In the genomic region with DNA sequence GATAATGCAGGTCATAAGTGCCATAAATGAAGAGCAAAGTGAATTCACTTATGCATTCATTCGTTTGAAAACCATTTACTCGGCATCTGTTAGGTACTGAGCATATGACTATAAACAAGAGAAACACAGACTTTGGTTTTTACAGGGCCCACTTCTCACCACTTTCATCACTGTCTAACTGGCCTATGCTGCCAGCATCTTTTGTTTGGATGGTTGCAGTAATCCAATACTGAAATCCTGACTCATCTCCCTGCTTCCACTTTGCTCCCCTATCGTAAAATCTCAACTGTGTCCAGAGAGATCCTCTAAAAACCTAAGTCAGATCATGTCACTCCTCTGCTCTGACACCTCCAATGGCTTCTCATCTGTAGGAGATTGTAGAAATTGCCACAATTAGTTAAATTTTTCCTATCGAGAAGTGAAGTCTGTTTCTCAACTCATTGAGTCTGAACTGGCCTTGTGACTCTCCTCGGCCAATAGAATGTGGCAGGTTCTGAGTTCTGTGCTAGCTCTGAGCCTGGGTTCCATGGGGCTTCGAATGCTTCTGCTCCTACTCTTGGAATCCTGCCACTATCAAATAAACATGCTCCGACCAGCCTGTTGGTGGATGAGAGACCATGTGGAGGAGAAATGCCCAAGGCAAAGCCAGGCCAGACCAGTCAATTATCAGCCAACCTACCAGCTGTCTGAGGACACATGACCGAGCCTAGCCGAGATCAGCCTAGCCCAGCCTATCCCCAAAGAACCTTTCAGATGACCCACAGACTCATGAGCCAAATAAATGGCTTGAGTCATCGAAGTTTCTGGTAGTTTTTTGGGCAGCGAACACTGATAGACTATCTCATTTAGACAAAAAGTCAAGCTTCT, we compare ENCODE assay signal across 16 cellular contexts. TPM values are rescaled to one million over a fixed set of nuclear protein-coding genes. Genes with fewer than 3 reads are reported as not detected.
DNase-seq lines count a peak whose midpoint lies in the region; ATAC-seq, FAIRE-seq and TF ChIP-seq lines count a peak whose summit lies in the region.
"Had no signal": no experiment of that assay in that cellular context is flagged by ENCODE, and none has a peak within 500 bp of the region (broad histone marks: within the 10 kb centered on the region; RNA-seq: fewer than 3 reads in every experiment).

No MANE protein-coding gene starts in this region.

- peak overlapping the region; percentile 93 for H3K27ac ChIP-seq in GM12878 (ENCODE audit: control insufficient read depth, insufficient read depth)
- H3K27ac ChIP-seq: adrenal gland, tibial artery had no signal

- H3K4me3 ChIP-seq in GM12878 (peak overlapping the region; percentile 28; the same call in 1 of the 2 replicates), skeletal muscle cell (ENCODE audit: low read depth, low read length) (no peak overlapping the region)
- H3K4me3 ChIP-seq: adrenal gland; BLaER1 treated with 17β-estradiol and CSF1 and Interleukin-3, amounts not matched to agents 10 nM and 100 nM; tibial artery had no signal

- H3K9me3 ChIP-seq in GM12878 (replicated peaks; ENCODE audit: control insufficient read depth, insufficient read depth, low read length), result no peaks in the 10 kb centered on the region; the same call in 2 of the 3 replicates
- H3K9me3 ChIP-seq: adrenal gland; BLaER1 treated with 17β-estradiol and CSF1 and Interleukin-3, amounts not matched to agents 10 nM and 100 nM; tibial artery had no signal

- H3K27ac Mint-ChIP-seq in endothelial cell (ENCODE audit: unreplicated experiment), result no peak overlapping the region

- no TSS peak for BruUV-seq in GM12878 (replicated peaks; lab: Mats Ljungman, UMichigan)

- DNase-seq in activated T-cell treated with anti-CD3 and anti-CD28 coated beads, Interleukin-2, amount 50 U/mL, for 4 hours, result no peak
- no peak for DNase-seq in activated T-cell treated with anti-CD3 and anti-CD28 coated beads for 4 hours
- no peak for DNase-seq in GM12878 (ENCODE audit: low read depth, low spot score)
- DNase-seq in skeletal muscle cell (ENCODE audit: low read depth), result peak; percentile 47
- no peak for DNase-seq in endothelial cell (ENCODE audit: low spot score)
- no peak for DNase-seq in medulla oblongata (ENCODE audit: extremely low spot score)
- DNase-seq: activated CD4-positive, CD25-positive, alpha-beta regulatory T cell; adrenal gland; effector CD8-positive, alpha-beta T cell; tibial artery had no signal

- peak overlapping the region; percentile 1 for H3K4me3 Mint-ChIP-seq in activated T-cell treated with anti-CD3 and anti-CD28 coated beads, Interleukin-2, amount 50 U/mL, for 4 hours
- no peak overlapping the region for H3K4me3 Mint-ChIP-seq in endothelial cell (ENCODE audit: unreplicated experiment)

- H3K4me1 ChIP-seq in GM12878 (ENCODE audit: control insufficient read depth, insufficient read depth, low read length), result peaks cover 51% of the 10 kb centered on the region

- no peaks in the 10 kb centered on the region for H4K20me1 ChIP-seq in GM12878 (ENCODE audit: control insufficient read depth, insufficient read depth)

- no peak for TF ChIP-seq POLR2A in GM12878 (IDR thresholded peaks at IDR 0.05; ENCODE audit: low read depth, low read length)

- SMC1A ChIA-PET in GM12878 (lab: Charles Lee; ENCODE audit: uncharacterized antibody, unreplicated experiment), result interaction anchor here (1.0 to 19.9 kb wide), 15 partner anchors 9 to 222 kb away, joined by 3 to 619 read pairs (median 7); partner anchors contain the start of genes ERG28, FLVCR2 and TTLL5

- peak overlapping the region; percentile 66 for H2AFZ ChIP-seq in GM12878 (ENCODE audit: control insufficient read depth, low read depth, low read length)

- H3K4me2 ChIP-seq in GM12878 (ENCODE audit: control insufficient read depth, insufficient read depth), result peak overlapping the region; percentile 76

- intact Hi-C loops in GM12878 (cut with micrococcal nuclease; ENCODE audit: unreplicated experiment), result loop anchor here (5.0 kb wide), 1 partner anchor 33 kb away; no protein-coding TSS in a partner anchor

- ATAC-seq in activated T-cell treated with anti-CD3 and anti-CD28 coated beads, Interleukin-2, amount 50 U/mL, for 4 hours, result peak in 1 of 2 donors; percentile 8
- no peak for ATAC-seq in GM12878
- no peak for ATAC-seq in GM21423 (IDR thresholded peaks at IDR 0.05; ENCODE audit: unreplicated experiment)
- ATAC-seq: Right ventricle myocardium inferior had no signal

- WGBS in GM12878 (ENCODE audit: insufficient coverage, insufficient replicate concordance, low lambda C conversion rate, missing lambda C conversion rate), result 39% methylated on average over 11 of the region's 11 CpGs

- H3K9me3 Mint-ChIP-seq in activated T-cell treated with anti-CD3 and anti-CD28 coated beads, Interleukin-2, amount 50 U/mL, for 4 hours, result no peaks in the 10 kb centered on the region
- no peaks in the 10 kb centered on the region for H3K9me3 Mint-ChIP-seq in endothelial cell (ENCODE audit: unreplicated experiment)

- peaks cover 23% of the 10 kb centered on the region for H3K36me3 Mint-ChIP-seq in activated T-cell treated with anti-CD3 and anti-CD28 coated beads, Interleukin-2, amount 50 U/mL, for 4 hours (ENCODE audit: insufficient read depth)
- no peaks in the 10 kb centered on the region for H3K36me3 Mint-ChIP-seq in endothelial cell (ENCODE audit: low read depth, unreplicated experiment)

- no peaks in the 10 kb centered on the region for H3K27me3 Mint-ChIP-seq in activated T-cell treated with anti-CD3 and anti-CD28 coated beads, Interleukin-2, amount 50 U/mL, for 4 hours (ENCODE audit: low read depth)
- H3K27me3 Mint-ChIP-seq in endothelial cell (ENCODE audit: unreplicated experiment), result peaks cover 3% of the 10 kb centered on the region

- TF ChIP-seq CTCF in GM12878 (IDR thresholded peaks at IDR 0.05 in 2 of 3, conservative IDR thresholded peaks at IDR 0.05 in 1 of 3; ENCODE audit: control insufficient read depth in 2 of 3, extremely low read depth in 1 of 3, insufficient read depth in 1 of 3, low read depth in 3 of 3, low read length in 3 of 3), result no peak
- no peak for TF ChIP-seq CTCF in endothelial cell (IDR thresholded peaks at IDR 0.05; ENCODE audit: unreplicated experiment)

- RAD21 ChIA-PET in GM12878 (lab: Charles Lee; ENCODE audit: unreplicated experiment), result interaction anchor here (0.6 to 21.5 kb wide), 22 partner anchors 18 to 147 kb away, joined by 3 to 645 read pairs (median 3); partner anchors contain the start of genes ERG28, FLVCR2 and TTLL5

- FAIRE-seq in GM12878 (lab: Jason Lieb, UNC), result no peak

- H3K9ac ChIP-seq in GM12878 (ENCODE audit: control insufficient read depth, insufficient read depth, low read length), result no peak overlapping the region
- H3K9ac ChIP-seq: BLaER1 treated with 17β-estradiol and CSF1 and Interleukin-3, amounts not matched to agents 10 nM and 100 nM had no signal

- in situ Hi-C loops in GM12878 (cut with MboI), result no loop called here

- peaks cover 69% of the 10 kb centered on the region for H3K4me1 Mint-ChIP-seq in activated T-cell treated with anti-CD3 and anti-CD28 coated beads, Interleukin-2, amount 50 U/mL, for 4 hours (ENCODE audit: low read depth)
- H3K4me1 Mint-ChIP-seq in endothelial cell (ENCODE audit: unreplicated experiment), result peaks cover 34% of the 10 kb centered on the region

- POLR2A ChIA-PET in GM12878 (lab: Charles Lee), result interaction anchor here (0.8 to 19.7 kb wide), 15 partner anchors 12 to 136 kb away, joined by 3 to 385 read pairs (median 9); partner anchors contain the start of gene FLVCR2

- H3K27me3 ChIP-seq in GM12878 (replicated peaks in 1 of 2; ENCODE audit: control insufficient read depth in 2 of 2, insufficient read depth in 2 of 2, low read length in 1 of 2), result no peaks in the 10 kb centered on the region
- H3K27me3 ChIP-seq: adrenal gland; BLaER1 treated with 17β-estradiol and CSF1 and Interleukin-3, amounts not matched to agents 10 nM and 100 nM had no signal

- H3K79me2 ChIP-seq in GM12878 (ENCODE audit: control insufficient read depth, insufficient read depth, low read length), result peaks cover 76% of the 10 kb centered on the region

- no peak for TF ChIP-seq EP300 in Ishikawa (IDR thresholded peaks at IDR 0.05; ENCODE audit: borderline replicate concordance)
- TF ChIP-seq EP300 in GM12878 (IDR thresholded peaks at IDR 0.05; ENCODE audit: borderline replicate concordance in 1 of 2, control insufficient read depth in 1 of 2, low read depth in 2 of 2, low read length in 2 of 2), result no peak

- no peak for TF ChIP-seq RAD21 in Ishikawa (IDR thresholded peaks at IDR 0.05; ENCODE audit: low read depth)
- no peak for TF ChIP-seq RAD21 in GM12878 (IDR thresholded peaks at IDR 0.05; ENCODE audit: insufficient read depth, low read depth, low read length)

- peaks cover 0 to 1% of the 10 kb centered on the region in 2 experiments; a peak in 1 of 4 replicates for H3K36me3 ChIP-seq in GM12878 (ENCODE audit: control insufficient read depth in 2 of 2, insufficient read depth in 2 of 2, low read length in 1 of 2)
- H3K36me3 ChIP-seq: adrenal gland, tibial artery had no signal

- CTCF ChIA-PET in GM12878 (lab: Yijun Ruan, JAX), result interaction anchor here (0.7 to 21.2 kb wide), 18 partner anchors 8 to 215 kb away, joined by 3 to 520 read pairs (median 12); partner anchors contain the start of genes ERG28, FLVCR2 and TTLL5

RNA-seq across cellular contexts. Expression of gene BATF, which starts 2.2 kb away (rescaled TPM):
- total RNA-seq in activated T-cell treated with anti-CD3 and anti-CD28 coated beads, Interleukin-2, amount 50 U/mL, for 4 hours, result 100 to 1,000 TPM; 186 to 193 (median 191) TPM
- 55.3 and 58.4 TPM in 2 replicates for total RNA-seq in GM12878 (2013; cell fraction: nucleolus; rRNA removed)
- total RNA-seq in GM12878 (2014; rRNA removed), result 153 and 158 TPM in 2 replicates
- total RNA-seq in GM12878 (2014; rRNA removed; fragmentation: Illumina TruSeq; extraction: Trizol), result 94.0 and 99.6 TPM in 2 replicates
- total RNA-seq in GM12878 (2021), result 99.8 and 107 TPM in 2 replicates
- polyA plus RNA-seq in GM12878 (2011; ENCODE audit: low read depth), result 105 TPM
- 53.9 and 98.3 TPM in 2 replicates for polyA plus RNA-seq in GM12878 (2011; rRNA removed)
- 136 and 190 TPM in 2 replicates for polyA plus RNA-seq in GM12878 (2011; cell fraction: cytosol; rRNA removed)
- 87.8 and 92.3 TPM in 2 replicates for polyA plus RNA-seq in GM12878 (2011; cell fraction: nucleus; rRNA removed)
- 86.3 and 91.1 TPM in 2 replicates for polyA plus RNA-seq in GM12878 (2012)
- 30.7 and 93.4 TPM in 2 replicates for polyA plus RNA-seq in GM12878 (2014; fragmentation: Illumina TruSeq; extraction: Trizol)
- polyA plus RNA-seq in GM12878 (2014; fragmentation: Nextera tagmentation; extraction: Ambion mirVana), result 10 to 100 TPM in 1 of 2 experiments, 1 to 10 TPM in 1; 10.0 to 30.9 TPM
- 147 and 176 TPM in 2 replicates for polyA plus RNA-seq in GM12878 (2014; rRNA removed)
- polyA plus RNA-seq in GM12878 (2016; fragmentation: Nextera tagmentation; extraction: Ambion mirVana), result 100 to 1,000 TPM; 133 to 154 TPM
- polyA minus RNA-seq in GM12878 (2011; rRNA and poly(A)+ RNA removed), result 18.5 and 50.6 TPM in 2 replicates
- polyA minus RNA-seq in GM12878 (2011; cell fraction: cytosol; rRNA and poly(A)+ RNA removed), result 21.5 and 22.8 TPM in 2 replicates
- polyA minus RNA-seq in GM12878 (2011; cell fraction: nucleus; rRNA and poly(A)+ RNA removed), result 22.0 and 37.2 TPM in 2 replicates
- total RNA-seq in endothelial cell (ENCODE audit: unreplicated experiment), result not detected
- total RNA-seq: NCI-H460, renal cortical epithelial cell had no signal

RNA-seq across cellular contexts. Expression of gene FLVCR2, which starts 58.4 kb away (rescaled TPM):
- total RNA-seq in activated T-cell treated with anti-CD3 and anti-CD28 coated beads, Interleukin-2, amount 50 U/mL, for 4 hours, result 1 to 10 TPM; 1.5 to 5.3 (median 3.3) TPM
- total RNA-seq in GM12878 (2013; cell fraction: nucleolus; rRNA removed), result 10.7 and 13.0 TPM in 2 replicates
- total RNA-seq in GM12878 (2014; rRNA removed), result 0.98 and 1.8 TPM in 2 replicates
- total RNA-seq in GM12878 (2014; rRNA removed; fragmentation: Illumina TruSeq; extraction: Trizol), result 1.2 and 1.8 TPM in 2 replicates
- 1.7 and 3.7 TPM in 2 replicates for total RNA-seq in GM12878 (2021)
- 0.88 TPM for polyA plus RNA-seq in GM12878 (2011; ENCODE audit: low read depth)
- polyA plus RNA-seq in GM12878 (2011; rRNA removed), result 2.9 and 3.1 TPM in 2 replicates
- polyA plus RNA-seq in GM12878 (2011; cell fraction: cytosol; rRNA removed), result 1.5 and 1.8 TPM in 2 replicates
- polyA plus RNA-seq in GM12878 (2011; cell fraction: nucleus; rRNA removed), result 2.6 and 2.8 TPM in 2 replicates
- polyA plus RNA-seq in GM12878 (2012), result 1.1 and 1.8 TPM in 2 replicates
- polyA plus RNA-seq in GM12878 (2014; fragmentation: Illumina TruSeq; extraction: Trizol), result 1.8 and 2.2 TPM in 2 replicates
- polyA plus RNA-seq in GM12878 (2014; fragmentation: Nextera tagmentation; extraction: Ambion mirVana), result under 1 TPM; 0.24 to 0.47 TPM
- polyA plus RNA-seq in GM12878 (2014; rRNA removed), result 1.0 and 1.4 TPM in 2 replicates
- 1 to 10 TPM; 1.0 to 1.8 TPM for polyA plus RNA-seq in GM12878 (2016; fragmentation: Nextera tagmentation; extraction: Ambion mirVana)
- 2.6 and 4.5 TPM in 2 replicates for polyA minus RNA-seq in GM12878 (2011; rRNA and poly(A)+ RNA removed)
- 0.62 and 1.7 TPM in 2 replicates for polyA minus RNA-seq in GM12878 (2011; cell fraction: cytosol; rRNA and poly(A)+ RNA removed)
- 2.3 and 3.1 TPM in 2 replicates for polyA minus RNA-seq in GM12878 (2011; cell fraction: nucleus; rRNA and poly(A)+ RNA removed)
- 50.6 TPM for total RNA-seq in endothelial cell (ENCODE audit: unreplicated experiment)

Comparison
In these comparisons a context has a peak if more than half of its experiments do, and no peak if none do; other contexts are left out.
1. RNA of gene BATF, which starts 2.2 kb away (total RNA-seq): 186 to 193 TPM in activated T-cell treated with anti-CD3 and anti-CD28 coated beads, Interleukin-2, amount 50 U/mL, for 4 hours and 55.3 to 158 TPM in GM12878; not detected in endothelial cell (single experiment); every median in the first group is over 10 times any median in the second.